17 cellular contexts compared by ENCODE assay signal in the genomic region with DNA sequence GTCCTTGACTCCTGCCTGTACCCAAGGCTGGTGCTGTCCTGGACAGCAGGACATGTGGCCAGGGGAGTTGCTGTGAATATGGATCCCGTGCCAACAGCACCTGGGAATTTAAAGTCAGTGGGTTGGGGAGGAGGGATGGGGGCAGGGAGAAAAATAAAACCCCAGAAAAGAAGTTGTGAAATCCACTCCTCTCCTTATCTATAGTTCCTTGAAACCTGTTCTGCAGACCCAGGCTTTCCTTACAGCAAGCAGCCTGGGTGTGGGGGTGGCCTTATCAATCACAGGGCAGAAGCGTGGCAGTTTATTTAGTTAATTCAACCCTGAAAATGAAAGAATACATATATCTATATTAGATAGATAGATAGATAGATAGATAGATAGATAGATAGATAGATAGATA.
DNase-seq lines count a peak whose midpoint lies in the region; ATAC-seq, FAIRE-seq and TF ChIP-seq lines count a peak whose summit lies in the region.
"Had no signal": no experiment of that assay in that cellular context is flagged by ENCODE, and none has a peak within 500 bp of the region (broad histone marks: within the 10 kb centered on the region; RNA-seq: fewer than 3 reads in every experiment).

No MANE protein-coding gene starts in this region.

- intact Hi-C loops in Calu3 (cut with micrococcal nuclease; ENCODE audit: unreplicated experiment): no loop called here

- TF ChIP-seq CTCF in Calu3 (IDR thresholded peaks at IDR 0.05; ENCODE audit: unreplicated experiment): no peak

- no peaks in the 10 kb centered on the region for H3K36me3 Mint-ChIP-seq in Calu3 (ENCODE audit: insufficient read depth, unreplicated experiment)
- H3K36me3 Mint-ChIP-seq in activated naive CD8-positive, alpha-beta T cell treated with anti-CD3 and anti-CD28 coated beads for 36 hours: no peaks in the 10 kb centered on the region
- H3K36me3 Mint-ChIP-seq: CD4-positive, alpha-beta memory T cell had no signal

- no peak overlapping the region for H3K27ac Mint-ChIP-seq in Calu3 (ENCODE audit: unreplicated experiment)
- no peak overlapping the region for H3K27ac Mint-ChIP-seq in activated naive CD8-positive, alpha-beta T cell treated with anti-CD3 and anti-CD28 coated beads for 36 hours
- H3K27ac Mint-ChIP-seq: CD4-positive, alpha-beta memory T cell had no signal

- peaks cover 87% of the 10 kb centered on the region for H3K27me3 Mint-ChIP-seq in Calu3 (ENCODE audit: unreplicated experiment)
- H3K27me3 Mint-ChIP-seq in activated naive CD8-positive, alpha-beta T cell treated with anti-CD3 and anti-CD28 coated beads for 36 hours: peaks cover 4% of the 10 kb centered on the region

- H3K4me1 Mint-ChIP-seq in Calu3 (ENCODE audit: low read depth, unreplicated experiment): no peaks in the 10 kb centered on the region
- H3K4me1 Mint-ChIP-seq in activated naive CD8-positive, alpha-beta T cell treated with anti-CD3 and anti-CD28 coated beads for 36 hours: no peaks in the 10 kb centered on the region
- H3K4me1 Mint-ChIP-seq: CD4-positive, alpha-beta memory T cell had no signal

- H3K9me3 Mint-ChIP-seq in Calu3 (ENCODE audit: low read depth, unreplicated experiment): no peaks in the 10 kb centered on the region
- no peaks in the 10 kb centered on the region for H3K9me3 Mint-ChIP-seq in activated naive CD8-positive, alpha-beta T cell treated with anti-CD3 and anti-CD28 coated beads for 36 hours
- H3K9me3 Mint-ChIP-seq: CD4-positive, alpha-beta memory T cell had no signal

- ATAC-seq in stimulated activated naive CD8-positive, alpha-beta T cell treated with anti-CD3 and anti-CD28 coated beads, Interleukin-15, Interleukin-2, amounts not matched to agents 100 U/mL and 50 U/mL, for 24 hours: no peak
- ATAC-seq: GM12878 had no signal

- DNase-seq in Calu3: peak; percentile 21
- DNase-seq in OCI-M1 (lab: John Stamatoyannopoulos, UW): peak; percentile 21
- peak; percentile 22 for DNase-seq in mesenteric fat pad (ENCODE audit: low spot score)
- DNase-seq in urothelium cell line (ENCODE audit: low spot score): no peak
- no peak for DNase-seq in stimulated activated naive CD8-positive, alpha-beta T cell treated with anti-CD3 and anti-CD28 coated beads, Interleukin-15, Interleukin-2, amounts not matched to agents 100 U/mL and 50 U/mL, for 24 hours
- no peak for DNase-seq in activated naive CD8-positive, alpha-beta T cell treated with anti-CD3 and anti-CD28 coated beads for 36 hours
- DNase-seq: C1 segment of cervical spinal cord; CD4-positive, alpha-beta memory T cell; COR-L47; DMS79; EL; GDM1; H7; HCEC 1CT had no signal

- BruUV-seq in Calu3 (replicated peaks; lab: Mats Ljungman, UMichigan): no TSS peak

- no peak overlapping the region for H3K4me3 Mint-ChIP-seq in Calu3 (ENCODE audit: low read depth, unreplicated experiment)
- no peak overlapping the region for H3K4me3 Mint-ChIP-seq in activated naive CD8-positive, alpha-beta T cell treated with anti-CD3 and anti-CD28 coated beads for 36 hours
- H3K4me3 Mint-ChIP-seq: CD4-positive, alpha-beta memory T cell had no signal

- FAIRE-seq in urothelium cell line (lab: Jason Lieb, UNC): peak; percentile 40
- FAIRE-seq: GM12878, GM19239, H1 had no signal

- CTCF ChIA-PET in Calu3 (lab: Charles Lee): no interaction called here

Comparison
In these comparisons a context has a peak if more than half of its experiments do, and no peak if none do; other contexts are left out.
1. DNase-seq: peak in Calu3 (single experiment), OCI-M1 (single experiment) and mesenteric fat pad (single experiment); none in urothelium cell line (single experiment), stimulated activated naive CD8-positive, alpha-beta T cell treated with anti-CD3 and anti-CD28 coated beads, Interleukin-15, Interleukin-2, amounts not matched to agents 100 U/mL and 50 U/mL, for 24 hours (single experiment) and activated naive CD8-positive, alpha-beta T cell treated with anti-CD3 and anti-CD28 coated beads for 36 hours (single experiment).